ENCODE assay signal across 21 cellular contexts in genomic region chr7:132891554-132891953, GRCh38.
"Had no signal": no experiment of that assay in that cellular context is flagged by ENCODE, and none has a peak within 500 bp of the region (broad histone marks: within the 10 kb centered on the region; RNA-seq: fewer than 3 reads in every experiment).

No MANE protein-coding gene starts in this region.

- H3K4me3 ChIP-seq: left ventricle myocardium inferior, lung, mucosa of descending colon, ovary, right atrium auricular region, right lobe of liver, smooth muscle cell, tibial nerve, uterus had no signal

- DNase-seq: islet precursor cell; left ventricle myocardium inferior; mesendoderm; mucosa of descending colon; naive thymus-derived CD4-positive, alpha-beta T cell; ovary; right lobe of liver; stimulated activated CD4-positive, alpha-beta T cell treated with anti-CD3 and anti-CD28 coated beads, Interleukin-1b, Interleukin-23, amount 100 ng/mL, for 48 hours; stimulated activated CD4-positive, alpha-beta T cell treated with anti-CD3 and anti-CD28 coated beads, Interleukin-2, amount 100 ng/mL, for 48 hours; stimulated activated CD4-positive, alpha-beta T cell treated with anti-CD3 and anti-CD28 coated beads, Interleukin-4, amount 100 ng/mL, for 4 hours; stimulated activated CD8-positive, alpha-beta memory T cell treated with anti-CD3 and anti-CD28 coated beads, Interleukin-4, amount 100 ng/mL, for 48 hours; stimulated activated naive CD4-positive, alpha-beta T cell treated with Interleukin-2 at 50 U/mL for 16 hours; stimulated activated naive CD8-positive, alpha-beta T cell treated with anti-CD3 and anti-CD28 coated beads, Interleukin-15, amount 100 ng/mL, for 72 hours; substantia nigra; uterus had no signal

- ATAC-seq: mucosa of descending colon; naive thymus-derived CD4-positive, alpha-beta T cell; natural killer cell treated with Interleukin-12 subunit alpha and Interleukin-12 subunit beta and Interleukin-15 and Interleukin-18, amount 100 ng/mL, for 72 hours; right lobe of liver; stimulated activated memory B cell treated with anti-CD40 and anti-IgM and Interleukin-4, amounts not matched to agents 10 μg/mL and 1 μg/mL and 100 μg/mL, for 72 hours; stimulated activated naive CD8-positive, alpha-beta T cell treated with anti-CD3 and anti-CD28 coated beads, Interleukin-15, amount 100 ng/mL, for 72 hours had no signal

- H3K36me3 ChIP-seq: left ventricle myocardium inferior, ovary, right atrium auricular region, right lobe of liver, uterus had no signal

- H3K9me3 ChIP-seq: left ventricle myocardium inferior, mucosa of descending colon, ovary, right atrium auricular region, right lobe of liver, uterus had no signal

- H3K27me3 ChIP-seq: ovary, right atrium auricular region, right lobe of liver, tibial nerve, uterus had no signal

- H3K27ac ChIP-seq: left ventricle myocardium inferior, ovary, right atrium auricular region, right lobe of liver, tibial nerve, uterus had no signal
